8 cellular contexts compared by ENCODE assay signal in the genomic region with DNA sequence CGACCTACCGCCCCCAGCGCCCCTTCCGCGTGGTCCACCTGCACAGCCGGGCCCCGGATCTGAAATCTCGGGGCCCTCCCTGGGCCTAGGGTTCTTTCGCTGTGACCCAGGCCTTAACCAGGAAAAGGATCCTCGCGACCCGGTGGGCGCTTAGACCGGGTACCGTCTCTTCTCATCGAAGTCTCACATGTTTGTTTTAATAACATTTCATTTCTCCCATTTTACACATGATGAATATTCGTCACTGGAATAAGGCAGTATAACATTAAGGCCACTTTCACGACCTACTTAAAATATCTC. TPM values are rescaled to one million over a fixed set of nuclear protein-coding genes. Genes with fewer than 3 reads are reported as not detected.
A peak's percentile ranks its signal among the peaks of the same experiment; 100 is the strongest.
DNase-seq lines count a peak whose midpoint lies in the region; ATAC-seq, FAIRE-seq and TF ChIP-seq lines count a peak whose summit lies in the region.

No MANE protein-coding gene starts in this region.

- DNase-seq in T-helper 2 cell treated with Interferon-gamma antibody and Interleukin-4, amounts not matched to agents 5 μg/mL and 100 μg/mL, for 36 hours (ENCODE audit: low spot score), result no peak
- DNase-seq in T-helper 2 cell, result no peak
- DNase-seq in keratinocyte (ENCODE audit: low read depth, low spot score), result no peak
- DNase-seq in testis, result no peak
- no peak for DNase-seq in H54 (ENCODE audit: insufficient read length, low spot score)
- DNase-seq in posterior vena cava (ENCODE audit: low spot score), result no peak

- ATAC-seq in activated T-helper 17 cell treated with anti-CD3 and anti-CD28 coated beads, Interleukin-2, amount 50 U/mL, for 72 hours (replicated peaks), result no peak
- ATAC-seq in HG02973 (IDR thresholded peaks at IDR 0.05; ENCODE audit: unreplicated experiment), result no peak

- H3K4me1 ChIP-seq in keratinocyte (ENCODE audit: control insufficient read depth, extremely low read depth, insufficient read depth, low read length), result peaks cover 31% of the 10 kb centered on the region
- peaks cover 37% of the 10 kb centered on the region for H3K4me1 ChIP-seq in testis

- H3K4me3 ChIP-seq in keratinocyte (ENCODE audit: control insufficient read depth in 2 of 3, extremely low read depth in 1 of 3, insufficient read depth in 2 of 3, low read depth in 1 of 3, low read length in 3 of 3) (peak overlapping the region; percentile 53 to 86 (median 82)), testis (peak overlapping the region; percentile 80)

- H3K4me2 ChIP-seq in keratinocyte (ENCODE audit: control insufficient read depth, extremely low read depth, insufficient read depth, low read depth, low read length), result peak overlapping the region; percentile 99

- H3K4me3 Mint-ChIP-seq in T-helper 2 cell treated with Interferon-gamma antibody and Interleukin-4, amounts not matched to agents 5 μg/mL and 100 μg/mL, for 36 hours, result peak overlapping the region; percentile 95
- peak overlapping the region; percentile 90 for H3K4me3 Mint-ChIP-seq in activated T-helper 17 cell treated with anti-CD3 and anti-CD28 coated beads, Interleukin-2, amount 50 U/mL, for 72 hours

- no peak for FAIRE-seq in keratinocyte (lab: Jason Lieb, UNC)
- FAIRE-seq in H54 (lab: Jason Lieb, UNC), result no peak

- H3K27me3 Mint-ChIP-seq in T-helper 2 cell treated with Interferon-gamma antibody and Interleukin-4, amounts not matched to agents 5 μg/mL and 100 μg/mL, for 36 hours (ENCODE audit: low read depth), result no peaks in the 10 kb centered on the region
- no peaks in the 10 kb centered on the region for H3K27me3 Mint-ChIP-seq in activated T-helper 17 cell treated with anti-CD3 and anti-CD28 coated beads, Interleukin-2, amount 50 U/mL, for 72 hours

- peak overlapping the region; percentile 79 for H2AFZ ChIP-seq in keratinocyte (ENCODE audit: control insufficient read depth, low read length)

- H3K27ac Mint-ChIP-seq in T-helper 2 cell treated with Interferon-gamma antibody and Interleukin-4, amounts not matched to agents 5 μg/mL and 100 μg/mL, for 36 hours, result peak overlapping the region; percentile 92
- peak overlapping the region; percentile 90 for H3K27ac Mint-ChIP-seq in activated T-helper 17 cell treated with anti-CD3 and anti-CD28 coated beads, Interleukin-2, amount 50 U/mL, for 72 hours

- TF ChIP-seq CTCF in keratinocyte (optimal IDR thresholded peaks at IDR 0.05 in 1 of 3, IDR thresholded peaks at IDR 0.05 in 1 of 3, conservative IDR thresholded peaks at IDR 0.05 in 1 of 3; ENCODE audit: extremely low read depth in 1 of 3, insufficient read depth in 2 of 3, low read length in 3 of 3) (no peak), testis (IDR thresholded peaks at IDR 0.05) (no peak)

- H3K27me3 ChIP-seq in keratinocyte (ENCODE audit: control insufficient read depth, extremely low read depth, insufficient read depth, low read length) (no peaks in the 10 kb centered on the region), testis (no peaks in the 10 kb centered on the region)

- intact Hi-C loops in testis (cut with DNase I; ENCODE audit: low total_unique reads) (no loop called here), posterior vena cava (cut with DNase I) (no loop called here)

- H3K9ac ChIP-seq in keratinocyte (ENCODE audit: control insufficient read depth, extremely low read depth, insufficient read depth, low read length), result peak overlapping the region; percentile 78

- H3K9me3 ChIP-seq in keratinocyte (ENCODE audit: control insufficient read depth, low read depth, low read length) (no peaks in the 10 kb centered on the region), testis (no peaks in the 10 kb centered on the region)

- H3K9me1 ChIP-seq in keratinocyte (ENCODE audit: control insufficient read depth, extremely low read depth, insufficient read depth, low read length), result peaks cover 3% of the 10 kb centered on the region

- peaks cover 14% of the 10 kb centered on the region for H4K20me1 ChIP-seq in keratinocyte (ENCODE audit: control insufficient read depth, extremely low read depth, insufficient read depth, low read length)

- dilution Hi-C loops in keratinocyte (cut with MboI; ENCODE audit: extremely low pct_ligation_motif_present, low sequenced_read_pairs), result no loop called here

- peaks cover 38% of the 10 kb centered on the region for H3K36me3 Mint-ChIP-seq in T-helper 2 cell treated with Interferon-gamma antibody and Interleukin-4, amounts not matched to agents 5 μg/mL and 100 μg/mL, for 36 hours (ENCODE audit: low read depth)
- H3K36me3 Mint-ChIP-seq in activated T-helper 17 cell treated with anti-CD3 and anti-CD28 coated beads, Interleukin-2, amount 50 U/mL, for 72 hours (ENCODE audit: low read depth), result peaks cover 46% of the 10 kb centered on the region

- 2% methylated on average over 18 of the region's 18 CpGs for WGBS in testis, 2 donors

- H3K9me3 Mint-ChIP-seq in T-helper 2 cell treated with Interferon-gamma antibody and Interleukin-4, amounts not matched to agents 5 μg/mL and 100 μg/mL, for 36 hours, result no peaks in the 10 kb centered on the region
- H3K9me3 Mint-ChIP-seq in activated T-helper 17 cell treated with anti-CD3 and anti-CD28 coated beads, Interleukin-2, amount 50 U/mL, for 72 hours, result no peaks in the 10 kb centered on the region

- H3K4me1 Mint-ChIP-seq in T-helper 2 cell treated with Interferon-gamma antibody and Interleukin-4, amounts not matched to agents 5 μg/mL and 100 μg/mL, for 36 hours (ENCODE audit: low read depth), result peaks cover 16% of the 10 kb centered on the region
- peaks cover 5% of the 10 kb centered on the region for H3K4me1 Mint-ChIP-seq in activated T-helper 17 cell treated with anti-CD3 and anti-CD28 coated beads, Interleukin-2, amount 50 U/mL, for 72 hours

- TF ChIP-seq POLR2A in testis (IDR thresholded peaks at IDR 0.05) (no peak), H54 (IDR thresholded peaks at IDR 0.05; ENCODE audit: low read depth, low read length) (no peak)

- peaks cover 36% of the 10 kb centered on the region for H3K79me2 ChIP-seq in keratinocyte (ENCODE audit: control insufficient read depth, insufficient read depth, low read length)

- H3K27ac ChIP-seq in keratinocyte (ENCODE audit: control insufficient read depth, insufficient read depth, low read length) (peak overlapping the region; percentile 63), testis (peak overlapping the region; percentile 66 to 81)

- H3K36me3 ChIP-seq in keratinocyte (ENCODE audit: control insufficient read depth in 2 of 2, extremely low read depth in 1 of 2, insufficient read depth in 2 of 2, low read length in 2 of 2) (peaks cover 15 to 30% of the 10 kb centered on the region in 2 experiments), testis (ENCODE audit: low read depth, missing control alignments) (no peaks in the 10 kb centered on the region)

RNA-seq across cellular contexts. Expression of gene DALRD3, which starts 0.3 kb away (rescaled TPM):
- 10 to 100 TPM; 20.9 to 21.2 TPM for total RNA-seq in activated T-helper 17 cell treated with anti-CD3 and anti-CD28 coated beads, Interleukin-2, amount 50 U/mL, for 72 hours
- 33.7 to 41.1 TPM (median 37.8 TPM) in 3 replicates for polyA plus RNA-seq in keratinocyte
- polyA plus RNA-seq in keratinocyte (2011; ENCODE audit: low read depth), result 3.5 TPM
- polyA plus RNA-seq in keratinocyte (2011; cell fraction: cytosol; rRNA removed), result 31.3 and 40.4 TPM in 2 replicates
- 60.2 and 67.6 TPM in 2 replicates for polyA plus RNA-seq in keratinocyte (2011; cell fraction: nucleus; rRNA removed)
- 21.7 and 23.7 TPM in 2 replicates for polyA plus RNA-seq in keratinocyte (2012; ENCODE audit: low replicate concordance)
- polyA minus RNA-seq in keratinocyte, result 45.5 to 64.0 TPM (median 55.2 TPM) in 3 replicates
- 30.5 TPM for polyA minus RNA-seq in keratinocyte (2011; cell fraction: cytosol; rRNA and poly(A)+ RNA removed)
- polyA minus RNA-seq in keratinocyte (2011; cell fraction: nucleus; rRNA and poly(A)+ RNA removed), result 13.6 and 14.7 TPM in 2 replicates
- 100 to 1,000 TPM in 1 of 2 donors, 10 to 100 TPM in 1; 92.0 to 106 TPM for total RNA-seq in testis
- polyA plus RNA-seq in testis (ENCODE audit: insufficient read depth, low read depth, low replicate concordance), result 121 TPM
- 10 to 100 TPM in 1 of 2 donors, 1 to 10 TPM in 1; 9.8 to 12.1 TPM for total RNA-seq in posterior vena cava

RNA-seq across cellular contexts. Expression of gene NDUFAF3, which starts 3.3 kb away (rescaled TPM):
- total RNA-seq in activated T-helper 17 cell treated with anti-CD3 and anti-CD28 coated beads, Interleukin-2, amount 50 U/mL, for 72 hours, result 10 to 100 TPM; 40.6 to 56.7 TPM
- polyA plus RNA-seq in keratinocyte, result 38.3 to 70.1 TPM (median 44.8 TPM) in 3 replicates
- polyA plus RNA-seq in keratinocyte (2011; ENCODE audit: low read depth), result 4.1 TPM
- polyA plus RNA-seq in keratinocyte (2011; cell fraction: cytosol; rRNA removed), result 28.0 and 57.0 TPM in 2 replicates
- 12.7 and 19.8 TPM in 2 replicates for polyA plus RNA-seq in keratinocyte (2011; cell fraction: nucleus; rRNA removed)
- polyA plus RNA-seq in keratinocyte (2012; ENCODE audit: low replicate concordance), result 44.0 and 109 TPM in 2 replicates
- polyA minus RNA-seq in keratinocyte, result 26.2 to 69.4 TPM (median 48.3 TPM) in 3 replicates
- 92.1 TPM for polyA minus RNA-seq in keratinocyte (2011; cell fraction: cytosol; rRNA and poly(A)+ RNA removed)
- 15.6 and 19.4 TPM in 2 replicates for polyA minus RNA-seq in keratinocyte (2011; cell fraction: nucleus; rRNA and poly(A)+ RNA removed)
- total RNA-seq in testis, result 100 to 1,000 TPM; 324 to 416 TPM
- polyA plus RNA-seq in testis (ENCODE audit: insufficient read depth, low read depth, low replicate concordance), result 544 TPM
- total RNA-seq in posterior vena cava, result 10 to 100 TPM; 57.8 to 62.0 TPM

RNA-seq across cellular contexts. Expression of gene IMPDH2, which starts 10.5 kb away (rescaled TPM):
- 100 to 1,000 TPM; 460 to 479 TPM for total RNA-seq in activated T-helper 17 cell treated with anti-CD3 and anti-CD28 coated beads, Interleukin-2, amount 50 U/mL, for 72 hours
- polyA plus RNA-seq in keratinocyte, result 199 to 221 TPM (median 210 TPM) in 3 replicates
- 255 TPM for polyA plus RNA-seq in keratinocyte (2011; ENCODE audit: low read depth)
- 147 and 165 TPM in 2 replicates for polyA plus RNA-seq in keratinocyte (2011; cell fraction: cytosol; rRNA removed)
- 194 and 201 TPM in 2 replicates for polyA plus RNA-seq in keratinocyte (2011; cell fraction: nucleus; rRNA removed)
- 177 and 251 TPM in 2 replicates for polyA plus RNA-seq in keratinocyte (2012; ENCODE audit: low replicate concordance)
- 146 to 450 TPM (median 412 TPM) in 3 replicates for polyA minus RNA-seq in keratinocyte
- polyA minus RNA-seq in keratinocyte (2011; cell fraction: cytosol; rRNA and poly(A)+ RNA removed), result 294 TPM
- 89.9 and 104 TPM in 2 replicates for polyA minus RNA-seq in keratinocyte (2011; cell fraction: nucleus; rRNA and poly(A)+ RNA removed)
- 10 to 100 TPM; 93.0 to 98.5 TPM for total RNA-seq in testis
- polyA plus RNA-seq in testis (ENCODE audit: insufficient read depth, low read depth, low replicate concordance), result 95.0 TPM
- 100 to 1,000 TPM in 1 of 2 donors, 10 to 100 TPM in 1; 96.4 to 112 TPM for total RNA-seq in posterior vena cava

RNA-seq across cellular contexts. Expression of gene WDR6, which starts 11.5 kb away (rescaled TPM):
- 100 to 1,000 TPM; 154 to 208 TPM for total RNA-seq in activated T-helper 17 cell treated with anti-CD3 and anti-CD28 coated beads, Interleukin-2, amount 50 U/mL, for 72 hours
- polyA plus RNA-seq in keratinocyte (61.5 to 90.9 TPM (median 77.4 TPM) in 3 replicates), testis (ENCODE audit: insufficient read depth, low read depth, low replicate concordance) (92.0 TPM)
- 16.0 TPM for polyA plus RNA-seq in keratinocyte (2011; ENCODE audit: low read depth)
- 27.0 and 50.3 TPM in 2 replicates for polyA plus RNA-seq in keratinocyte (2011; cell fraction: cytosol; rRNA removed)
- 234 and 261 TPM in 2 replicates for polyA plus RNA-seq in keratinocyte (2011; cell fraction: nucleus; rRNA removed)
- 42.1 and 80.2 TPM in 2 replicates for polyA plus RNA-seq in keratinocyte (2012; ENCODE audit: low replicate concordance)
- 123 to 316 TPM (median 125 TPM) in 3 replicates for polyA minus RNA-seq in keratinocyte
- polyA minus RNA-seq in keratinocyte (2011; cell fraction: cytosol; rRNA and poly(A)+ RNA removed), result 73.7 TPM
- 82.5 and 93.1 TPM in 2 replicates for polyA minus RNA-seq in keratinocyte (2011; cell fraction: nucleus; rRNA and poly(A)+ RNA removed)
- total RNA-seq in testis (100 to 1,000 TPM; 171 to 172 TPM), posterior vena cava (10 to 100 TPM; 72.9 to 95.5 TPM)

RNA-seq across cellular contexts. Expression of gene P4HTM, which starts 28.6 kb away (rescaled TPM):
- 10 to 100 TPM; 32.2 to 44.9 TPM for total RNA-seq in activated T-helper 17 cell treated with anti-CD3 and anti-CD28 coated beads, Interleukin-2, amount 50 U/mL, for 72 hours
- 0.93 to 1.1 TPM (median 0.99 TPM) in 3 replicates for polyA plus RNA-seq in keratinocyte
- 5.1 TPM for polyA plus RNA-seq in keratinocyte (2011; ENCODE audit: low read depth)
- polyA plus RNA-seq in keratinocyte (2011; cell fraction: cytosol; rRNA removed), result 0.27 and 0.32 TPM in 2 replicates
- polyA plus RNA-seq in keratinocyte (2011; cell fraction: nucleus; rRNA removed), result 3.8 and 3.9 TPM in 2 replicates
- polyA plus RNA-seq in keratinocyte (2012; ENCODE audit: low replicate concordance), result 0.76 and 3.6 TPM in 2 replicates
- 1.3 to 2.1 TPM (median 1.6 TPM) in 3 replicates for polyA minus RNA-seq in keratinocyte
- polyA minus RNA-seq in keratinocyte (2011; cell fraction: cytosol; rRNA and poly(A)+ RNA removed), result 5.4 TPM
- 2.9 and 3.1 TPM in 2 replicates for polyA minus RNA-seq in keratinocyte (2011; cell fraction: nucleus; rRNA and poly(A)+ RNA removed)
- total RNA-seq in testis, result 100 to 1,000 TPM; 107 to 122 TPM
- polyA plus RNA-seq in testis (ENCODE audit: insufficient read depth, low read depth, low replicate concordance), result 52.3 TPM
- 10 to 100 TPM; 16.4 to 26.1 TPM for total RNA-seq in posterior vena cava

Comparison
In these comparisons a context has a peak if more than half of its experiments do, and no peak if none do; other contexts are left out.
1. RNA of gene DALRD3, which starts 0.3 kb away (total RNA-seq): 92.0 to 106 TPM in testis; 20.9 to 21.2 TPM in activated T-helper 17 cell treated with anti-CD3 and anti-CD28 coated beads, Interleukin-2, amount 50 U/mL, for 72 hours and 9.8 to 12.1 TPM in posterior vena cava; every median in the first group is over 4 times any median in the second.
2. RNA of gene NDUFAF3, which starts 3.3 kb away (total RNA-seq): 324 to 416 TPM in testis; 57.8 to 62.0 TPM in posterior vena cava and 40.6 to 56.7 TPM in activated T-helper 17 cell treated with anti-CD3 and anti-CD28 coated beads, Interleukin-2, amount 50 U/mL, for 72 hours; every median in the first group is over 4 times any median in the second.
3. RNA of gene IMPDH2, which starts 10.5 kb away (total RNA-seq): 460 to 479 TPM in activated T-helper 17 cell treated with anti-CD3 and anti-CD28 coated beads, Interleukin-2, amount 50 U/mL, for 72 hours; 96.4 to 112 TPM in posterior vena cava and 93.0 to 98.5 TPM in testis; every median in the first group is over 4 times any median in the second.